9 cellular contexts compared by ENCODE assay signal in genomic region chr9:91178281-91179236, GRCh38.
DNase-seq lines count a peak whose midpoint lies in the region; ATAC-seq and TF ChIP-seq lines count a peak whose summit lies in the region.
"Had no signal": no experiment of that assay in that cellular context is flagged by ENCODE, and none has a peak within 500 bp of the region (broad histone marks: within the 10 kb centered on the region; RNA-seq: fewer than 3 reads in every experiment).

No MANE protein-coding gene starts in this region.

- TF ChIP-seq CTCF in coronary artery (IDR thresholded peaks at IDR 0.05) (no peak), foreskin fibroblast (IDR thresholded peaks at IDR 0.05; ENCODE audit: low read depth, low read length) (no peak)

- no peak overlapping the region for H3K27ac ChIP-seq in coronary artery

- ATAC-seq in HG02870 (IDR thresholded peaks at IDR 0.05; ENCODE audit: unreplicated experiment) = no peak
- ATAC-seq: A549 had no signal

- H3K4me3 ChIP-seq in coronary artery = no peak overlapping the region
- no peak overlapping the region for H3K4me3 ChIP-seq in foreskin fibroblast (ENCODE audit: low read depth in 1 of 2, low read length in 2 of 2)
- H3K4me3 ChIP-seq: A549 had no signal

- DNase-seq in NCI-H2171 treated with DMSO at 0.1 percent for 48 hours (lab: John Stamatoyannopoulos, UW) (peak; percentile 28), NCI-H2171 (lab: John Stamatoyannopoulos, UW) (no peak), NCI-H69 (lab: John Stamatoyannopoulos, UW) (peak; percentile 53), coronary artery (ENCODE audit: low spot score) (peak; percentile 62), foreskin fibroblast (no peak), NCI-H1694 (lab: John Stamatoyannopoulos, UW) (no peak)
- peak; percentile 58 for DNase-seq in stimulated activated CD8-positive, alpha-beta memory T cell treated with anti-CD3 and anti-CD28 coated beads, Interleukin-4, amount 100 ng/mL, for 48 hours

Comparison
In these comparisons a context has a peak if more than half of its experiments do, and no peak if none do; other contexts are left out.
1. DNase-seq: peak in NCI-H2171 treated with DMSO at 0.1 percent for 48 hours (single experiment), NCI-H69 (single experiment), coronary artery (single experiment) and stimulated activated CD8-positive, alpha-beta memory T cell treated with anti-CD3 and anti-CD28 coated beads, Interleukin-4, amount 100 ng/mL, for 48 hours (single experiment); none in NCI-H2171 (single experiment), foreskin fibroblast (0 of 2) and NCI-H1694 (single experiment).